8 cellular contexts compared by ENCODE assay signal in genomic region chr3:23944007-23944760, GRCh38. TPM values are rescaled to one million over a fixed set of nuclear protein-coding genes. Genes with fewer than 3 reads are reported as not detected.
DNase-seq lines count a peak whose midpoint lies in the region; ATAC-seq and TF ChIP-seq lines count a peak whose summit lies in the region.

No MANE protein-coding gene starts in this region.

- no peaks in the 10 kb centered on the region for H3K36me3 Mint-ChIP-seq in activated CD4-positive, alpha-beta memory T cell treated with anti-CD3 and anti-CD28 coated beads, Interleukin-2, amount 10 ng/mL, durations not matched to agents 7 days and 5 days (ENCODE audit: low read depth)

- POLR2A ChIA-PET in activated CD4-positive, alpha-beta memory T cell treated with anti-CD3 and anti-CD28 coated beads, Interleukin-2, amount 10 ng/mL, durations not matched to agents 7 days and 5 days (lab: Charles Lee), result interaction anchor here (2.9 kb wide), 1 partner anchor 27 kb away, joined by 45 read pairs; the partner anchor contains the start of genes NKIRAS1 and RPL15

- H3K36me3 ChIP-seq in iPS-15b (ENCODE audit: control insufficient read depth, insufficient read depth, low read length) (no peaks in the 10 kb centered on the region), subcutaneous abdominal adipose tissue (ENCODE audit: control insufficient read depth in 5 of 5, insufficient read depth in 5 of 5, low read length in 5 of 5) (peaks cover 0 to 3% (median 0%) of the 10 kb centered on the region in 5 donors)

- CTCF ChIA-PET in activated CD4-positive, alpha-beta memory T cell treated with anti-CD3 and anti-CD28 coated beads, Interleukin-2, amount 10 ng/mL, durations not matched to agents 7 days and 5 days (lab: Charles Lee), result interaction anchor here (1.7 kb wide), 1 partner anchor 27 kb away, joined by 13 read pairs; the partner anchor contains the start of genes NKIRAS1 and RPL15

- DNase-seq in NCI-H748 (lab: John Stamatoyannopoulos, UW; ENCODE audit: unreplicated experiment) (peak; percentile 27), NCI-H748 treated with DMSO at 0.1 percent for 48 hours (lab: John Stamatoyannopoulos, UW) (no peak), DMS153 (lab: John Stamatoyannopoulos, UW) (no peak), GM20000 (ENCODE audit: low spot score) (no peak)
- no peak for DNase-seq in activated CD4-positive, alpha-beta memory T cell treated with anti-CD3 and anti-CD28 coated beads, Interleukin-2, amount 10 ng/mL, durations not matched to agents 7 days and 5 days

- H3K9ac ChIP-seq in iPS-15b (ENCODE audit: low read depth, low read length) (peak overlapping the region; percentile 49), subcutaneous abdominal adipose tissue (ENCODE audit: low read length in 5 of 5) (peak overlapping the region in 2 of 5 donors; percentile 23 to 43)

- no peaks in the 10 kb centered on the region for H3K9me3 ChIP-seq in iPS-15b (ENCODE audit: control insufficient read depth, insufficient read depth, low read length)
- H3K9me3 ChIP-seq in subcutaneous abdominal adipose tissue (ENCODE audit: control insufficient read depth in 5 of 5, low read length in 5 of 5), result no peaks in the 10 kb centered on the region

- H3K9me3 Mint-ChIP-seq in activated CD4-positive, alpha-beta memory T cell treated with anti-CD3 and anti-CD28 coated beads, Interleukin-2, amount 10 ng/mL, durations not matched to agents 7 days and 5 days, result no peaks in the 10 kb centered on the region

- peak overlapping the region; percentile 33 for H3K27ac Mint-ChIP-seq in activated CD4-positive, alpha-beta memory T cell treated with anti-CD3 and anti-CD28 coated beads, Interleukin-2, amount 10 ng/mL, durations not matched to agents 7 days and 5 days

- ATAC-seq in HG02623 (IDR thresholded peaks at IDR 0.05; ENCODE audit: unreplicated experiment), result no peak

- peaks cover 27% of the 10 kb centered on the region for H3K27me3 Mint-ChIP-seq in activated CD4-positive, alpha-beta memory T cell treated with anti-CD3 and anti-CD28 coated beads, Interleukin-2, amount 10 ng/mL, durations not matched to agents 7 days and 5 days

- H3K4me3 Mint-ChIP-seq in activated CD4-positive, alpha-beta memory T cell treated with anti-CD3 and anti-CD28 coated beads, Interleukin-2, amount 10 ng/mL, durations not matched to agents 7 days and 5 days, result peak overlapping the region; percentile 71

- H3K27me3 ChIP-seq in iPS-15b (ENCODE audit: control insufficient read depth, insufficient read depth, low read length), result peaks cover 5% of the 10 kb centered on the region
- no peaks in the 10 kb centered on the region for H3K27me3 ChIP-seq in subcutaneous abdominal adipose tissue (ENCODE audit: control insufficient read depth in 5 of 5, insufficient read depth in 4 of 5, low read length in 5 of 5)

- peaks cover 14% of the 10 kb centered on the region for H3K4me1 Mint-ChIP-seq in activated CD4-positive, alpha-beta memory T cell treated with anti-CD3 and anti-CD28 coated beads, Interleukin-2, amount 10 ng/mL, durations not matched to agents 7 days and 5 days

- H3K27ac ChIP-seq in subcutaneous abdominal adipose tissue (ENCODE audit: low read depth, low read length), result no peak overlapping the region

- no peak for TF ChIP-seq CTCF in GM20000 (IDR thresholded peaks at IDR 0.05; ENCODE audit: extremely low read depth, missing control alignments)

- H3K4me3 ChIP-seq in iPS-15b (ENCODE audit: low read depth, low read length) (peak overlapping the region; percentile 55), subcutaneous abdominal adipose tissue (ENCODE audit: low read depth in 1 of 5, low read length in 5 of 5) (peak overlapping the region; percentile 67 to 76 (median 74))

- H3K4me1 ChIP-seq in iPS-15b (ENCODE audit: control insufficient read depth, insufficient read depth, low read length) (peaks cover 11% of the 10 kb centered on the region), subcutaneous abdominal adipose tissue (ENCODE audit: control insufficient read depth in 5 of 5, insufficient read depth in 5 of 5, low read length in 5 of 5) (peaks cover 4 to 37% (median 31%) of the 10 kb centered on the region in 5 donors)

RNA-seq across cellular contexts. Expression of gene NR1D2, which starts 0.9 kb away (rescaled TPM):
- 1 to 10 TPM; 6.2 to 8.2 TPM for total RNA-seq in activated CD4-positive, alpha-beta memory T cell treated with anti-CD3 and anti-CD28 coated beads, Interleukin-2, amount 10 ng/mL, durations not matched to agents 7 days and 5 days

RNA-seq across cellular contexts. Expression of gene RPL15, which starts 27.3 kb away (rescaled TPM):
- total RNA-seq in activated CD4-positive, alpha-beta memory T cell treated with anti-CD3 and anti-CD28 coated beads, Interleukin-2, amount 10 ng/mL, durations not matched to agents 7 days and 5 days, result 1,000 to 10,000 TPM; 1,398 to 1,426 TPM

RNA-seq across cellular contexts. Expression of gene NKIRAS1, which starts 27.4 kb away (rescaled TPM):
- total RNA-seq in activated CD4-positive, alpha-beta memory T cell treated with anti-CD3 and anti-CD28 coated beads, Interleukin-2, amount 10 ng/mL, durations not matched to agents 7 days and 5 days, result 1 to 10 TPM; 3.0 to 3.1 TPM
